Comparison of ENCODE assay signal across 13 cellular contexts in the genomic region with DNA sequence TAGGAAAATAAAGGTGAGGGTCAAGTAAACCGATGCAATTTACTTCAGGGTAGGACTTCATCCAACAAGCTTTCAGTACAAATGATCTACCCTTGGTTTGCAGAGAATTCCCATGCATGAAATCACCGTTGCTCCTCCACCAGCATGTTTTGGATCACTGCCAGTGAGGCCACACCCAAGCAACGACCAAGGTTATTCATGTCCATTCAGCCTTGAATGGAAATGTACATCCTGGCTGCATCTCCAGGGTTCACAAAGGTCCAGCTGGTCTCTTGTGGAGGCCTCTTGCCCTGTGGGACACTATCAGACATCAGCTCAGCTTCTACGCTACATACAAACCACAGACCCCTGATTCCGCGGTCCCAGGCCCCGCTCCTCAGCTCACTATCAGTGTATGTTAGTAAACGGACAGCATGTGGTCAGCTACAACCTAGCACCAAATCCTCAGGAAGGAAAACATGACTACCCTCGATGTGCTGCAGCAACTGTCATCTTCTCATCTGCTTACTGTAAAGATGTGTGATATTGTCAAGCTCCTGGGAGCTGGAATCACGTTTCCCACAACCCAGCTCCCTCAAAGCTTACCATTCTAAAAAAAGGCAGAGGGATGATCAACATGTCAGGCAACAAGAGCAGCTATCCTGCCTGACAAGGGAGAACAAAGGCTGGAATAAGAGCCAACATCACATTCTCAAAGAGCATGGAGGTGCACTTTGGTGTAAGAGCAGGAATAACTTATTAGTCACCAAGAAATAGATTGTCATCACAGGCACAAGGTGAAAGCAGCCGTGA. TPM values are rescaled to one million over a fixed set of nuclear protein-coding genes. Genes with fewer than 3 reads are reported as not detected.
DNase-seq lines count a peak whose midpoint lies in the region; TF ChIP-seq lines count a peak whose summit lies in the region.
"Had no signal": no experiment of that assay in that cellular context is flagged by ENCODE, and none has a peak within 500 bp of the region (broad histone marks: within the 10 kb centered on the region; RNA-seq: fewer than 3 reads in every experiment).

No MANE protein-coding gene starts in this region.

- H2AFZ ChIP-seq in fibroblast of lung (ENCODE audit: low read length) = no peak overlapping the region

- peaks cover 5% of the 10 kb centered on the region; the same call in 1 of the 2 replicates for H3K4me1 ChIP-seq in SJCRH30
- H3K4me1 ChIP-seq in fibroblast of lung (ENCODE audit: control insufficient read depth, extremely low read depth, insufficient read depth, low read length) = peaks cover 8% of the 10 kb centered on the region
- H3K4me1 ChIP-seq in skeletal muscle tissue (ENCODE audit: control insufficient read depth in 3 of 3, insufficient read depth in 3 of 3, low read length in 3 of 3) = peaks cover 14 to 35% (median 25%) of the 10 kb centered on the region in 3 donors

- no peaks in the 10 kb centered on the region for H3K9me3 Mint-ChIP-seq in activated T-cell treated with anti-CD3 and anti-CD28 coated beads, Interleukin-2, amount 50 U/mL, for 24 hours

- H3K9me3 ChIP-seq in SJCRH30 (replicated peaks) = no peaks in the 10 kb centered on the region
- no peaks in the 10 kb centered on the region for H3K9me3 ChIP-seq in fibroblast of lung (ENCODE audit: control insufficient read depth, insufficient read depth, low read depth, low read length)
- H3K9me3 ChIP-seq in skeletal muscle tissue (ENCODE audit: control insufficient read depth in 3 of 3, low read length in 3 of 3) = no peaks in the 10 kb centered on the region

- peaks cover 24% of the 10 kb centered on the region for H3K79me2 ChIP-seq in fibroblast of lung (ENCODE audit: control insufficient read depth, insufficient read depth, low read length)

- TF ChIP-seq CTCF in fibroblast of lung (conservative IDR thresholded peaks at IDR 0.05 in 1 of 2, IDR thresholded peaks at IDR 0.05 in 1 of 2; ENCODE audit: low read depth in 1 of 2, low read length in 2 of 2) = no peak

- no peak overlapping the region for H3K4me3 ChIP-seq in SJCRH30
- no peak overlapping the region for H3K4me3 ChIP-seq in fibroblast of lung (replicated peaks in 1 of 4; ENCODE audit: control extremely low read depth in 1 of 4, insufficient read depth in 1 of 4, low read depth in 3 of 4, low read length in 4 of 4)
- H3K4me3 ChIP-seq in skeletal muscle tissue (ENCODE audit: low read length in 3 of 3) = no peak overlapping the region
- H3K4me3 ChIP-seq: lung had no signal

- no peaks in the 10 kb centered on the region for H4K20me1 ChIP-seq in fibroblast of lung (ENCODE audit: control insufficient read depth, extremely low read depth, insufficient read depth, low read length)

- H3K27me3 ChIP-seq in SJCRH30 (no peaks in the 10 kb centered on the region), fibroblast of lung (ENCODE audit: control insufficient read depth, insufficient read depth, low read length) (no peaks in the 10 kb centered on the region), skeletal muscle tissue (ENCODE audit: control insufficient read depth in 3 of 3, insufficient read depth in 3 of 3, low read length in 3 of 3) (no peaks in the 10 kb centered on the region)

- H3K4me3 Mint-ChIP-seq in activated T-cell treated with anti-CD3 and anti-CD28 coated beads, Interleukin-2, amount 50 U/mL, for 24 hours = no peak overlapping the region

- H3K4me2 ChIP-seq in fibroblast of lung (ENCODE audit: extremely low read depth, insufficient read depth, low read length) = no peak overlapping the region

- H3K27ac ChIP-seq in SJCRH30 (no peak overlapping the region), fibroblast of lung (ENCODE audit: insufficient read depth, low read length) (no peak overlapping the region), skeletal muscle tissue (ENCODE audit: low read depth, low read length) (peak overlapping the region; percentile 48)

- H3K9ac ChIP-seq in fibroblast of lung (ENCODE audit: insufficient read depth, low read length) (no peak overlapping the region), skeletal muscle tissue (ENCODE audit: low read depth in 1 of 3, low read length in 3 of 3) (peak overlapping the region in 1 of 3 donors; percentile 18)

- H3K27me3 Mint-ChIP-seq in activated T-cell treated with anti-CD3 and anti-CD28 coated beads, Interleukin-2, amount 50 U/mL, for 24 hours = no peaks in the 10 kb centered on the region

- DNase-seq in activated T-cell treated with anti-CD3 and anti-CD28 coated beads, Interleukin-2, amount 50 U/mL, for 24 hours = no peak
- DNase-seq in activated T-cell treated with anti-CD3 and anti-CD28 coated beads, Interleukin-2, amount 50 U/mL, for 48 hours = no peak
- DNase-seq in SJCRH30 (peak; percentile 20 to 27), fibroblast of lung (ENCODE audit: low read depth in 2 of 2) (peak; percentile 21 to 39), NCI-H1930 (lab: John Stamatoyannopoulos, UW) (no peak)
- no peak for DNase-seq in stimulated activated CD4-positive, alpha-beta T cell treated with anti-CD3 and anti-CD28 coated beads, Interleukin-4, amount 100 ng/mL, for 4 hours
- DNase-seq in stimulated activated CD4-positive, alpha-beta T cell treated with anti-CD3 and anti-CD28 coated beads, Interleukin-2, amount 100 ng/mL, for 48 hours = no peak
- DNase-seq: GF-D8, IMR-90, NCI-H2081 treated with DMSO at 0.1 percent for 48 hours had no signal

- H3K36me3 ChIP-seq in SJCRH30 = peaks cover 55% of the 10 kb centered on the region
- H3K36me3 ChIP-seq in fibroblast of lung (ENCODE audit: control insufficient read depth, insufficient read depth, low read length) = peaks cover 10% of the 10 kb centered on the region
- H3K36me3 ChIP-seq in skeletal muscle tissue (ENCODE audit: control insufficient read depth in 3 of 3, insufficient read depth in 3 of 3, low read length in 3 of 3) = peaks cover 18 to 40% (median 33%) of the 10 kb centered on the region in 3 donors

- peaks cover 44% of the 10 kb centered on the region for H3K4me1 Mint-ChIP-seq in activated T-cell treated with anti-CD3 and anti-CD28 coated beads, Interleukin-2, amount 50 U/mL, for 24 hours (ENCODE audit: low read depth)

- H3K36me3 Mint-ChIP-seq in activated T-cell treated with anti-CD3 and anti-CD28 coated beads, Interleukin-2, amount 50 U/mL, for 24 hours (ENCODE audit: low read depth) = peaks cover 94% of the 10 kb centered on the region

- peak overlapping the region; percentile 44 for H3K27ac Mint-ChIP-seq in activated T-cell treated with anti-CD3 and anti-CD28 coated beads, Interleukin-2, amount 50 U/mL, for 24 hours

RNA-seq across cellular contexts. Expression of a gene that starts 4.9 kb away (rescaled TPM):
- 58.7 and 60.2 TPM in 2 replicates for total RNA-seq in SJCRH30 (2014; rRNA removed; shearing (Covaris generic))
- total RNA-seq in fibroblast of lung (11.1 and 11.8 TPM in 2 replicates), skeletal muscle tissue (7.3 TPM)
- polyA plus RNA-seq in fibroblast of lung = 10.1 and 16.1 TPM in 2 replicates
- polyA plus RNA-seq in fibroblast of lung (2012) = 12.7 and 20.5 TPM in 2 replicates
- not detected in 2 replicates for polyA minus RNA-seq in fibroblast of lung (ENCODE audit: low replicate concordance)

RNA-seq across cellular contexts. Expression of a gene that starts 5.0 kb away (rescaled TPM):
- total RNA-seq in SJCRH30 (2014; rRNA removed; shearing (Covaris generic)) = 5.8 and 5.9 TPM in 2 replicates
- total RNA-seq in fibroblast of lung (3.1 and 3.5 TPM in 2 replicates), skeletal muscle tissue (4.2 TPM)
- polyA plus RNA-seq in fibroblast of lung = 2.1 and 2.8 TPM in 2 replicates
- polyA plus RNA-seq in fibroblast of lung (2012) = 1.7 and 2.4 TPM in 2 replicates
- polyA minus RNA-seq in fibroblast of lung (ENCODE audit: low replicate concordance) = 3.8 and 4.0 TPM in 2 replicates

RNA-seq across cellular contexts. Expression of a gene that starts 37.0 kb away (rescaled TPM):
- 25.0 and 25.5 TPM in 2 replicates for total RNA-seq in SJCRH30 (2014; rRNA removed; shearing (Covaris generic))
- 21.3 and 26.4 TPM in 2 replicates for total RNA-seq in fibroblast of lung
- 36.9 and 52.1 TPM in 2 replicates for polyA plus RNA-seq in fibroblast of lung
- 22.0 and 27.4 TPM in 2 replicates for polyA plus RNA-seq in fibroblast of lung (2012)
- polyA minus RNA-seq in fibroblast of lung (ENCODE audit: low replicate concordance) = 5.6 and 11.1 TPM in 2 replicates
- 27.1 TPM for total RNA-seq in skeletal muscle tissue

RNA-seq across cellular contexts. Expression of a gene that starts 58.3 kb away (rescaled TPM):
- total RNA-seq in SJCRH30 (2014; rRNA removed; shearing (Covaris generic)) = not detected in 2 replicates
- not detected in 2 replicates for total RNA-seq in fibroblast of lung
- not detected in 2 replicates for polyA plus RNA-seq in fibroblast of lung
- not detected in 2 replicates for polyA plus RNA-seq in fibroblast of lung (2012)
- polyA minus RNA-seq in fibroblast of lung (ENCODE audit: low replicate concordance) = not detected in 2 replicates
- total RNA-seq in skeletal muscle tissue = not detected
- total RNA-seq: IMR-90, lung, subcutaneous adipose tissue had no signal
- polyA plus RNA-seq: IMR-90, lung had no signal

Comparison
In these comparisons a context has a peak if more than half of its experiments do, and no peak if none do; other contexts are left out.
1. DNase-seq: peak in SJCRH30 (2 of 2) and fibroblast of lung (2 of 2); none in activated T-cell treated with anti-CD3 and anti-CD28 coated beads, Interleukin-2, amount 50 U/mL, for 24 hours (single experiment), activated T-cell treated with anti-CD3 and anti-CD28 coated beads, Interleukin-2, amount 50 U/mL, for 48 hours (0 of 2), stimulated activated CD4-positive, alpha-beta T cell treated with anti-CD3 and anti-CD28 coated beads, Interleukin-4, amount 100 ng/mL, for 4 hours (0 of 2), NCI-H1930 (0 of 2) and stimulated activated CD4-positive, alpha-beta T cell treated with anti-CD3 and anti-CD28 coated beads, Interleukin-2, amount 100 ng/mL, for 48 hours (0 of 2).